13 cellular contexts compared by ENCODE assay signal in genomic region chr19:29529646-29530548, GRCh38. TPM values are rescaled to one million over a fixed set of nuclear protein-coding genes. Genes with fewer than 3 reads are reported as not detected.
DNase-seq lines count a peak whose midpoint lies in the region; TF ChIP-seq lines count a peak whose summit lies in the region.
"Had no signal": no experiment of that assay in that cellular context is flagged by ENCODE, and none has a peak within 500 bp of the region (broad histone marks: within the 10 kb centered on the region; RNA-seq: fewer than 3 reads in every experiment).

No MANE protein-coding gene starts in this region.

- H3K9me3 ChIP-seq in Peyer's patch, result peaks cover 0 to 5% (median 0%) of the 10 kb centered on the region in 4 donors
- no peaks in the 10 kb centered on the region for H3K9me3 ChIP-seq in uterus
- H3K9me3 ChIP-seq: heart left ventricle had no signal

- TF ChIP-seq CTCF in Peyer's patch (IDR thresholded peaks at IDR 0.05), result no peak
- TF ChIP-seq CTCF in glutamatergic neuron (IDR thresholded peaks at IDR 0.05; ENCODE audit: partially characterized antibody, unreplicated experiment), result no peak
- no peak for TF ChIP-seq CTCF in progenitor cell of endocrine pancreas (IDR thresholded peaks at IDR 0.05; ENCODE audit: unreplicated experiment)
- no peak for TF ChIP-seq CTCF in uterus (IDR thresholded peaks at IDR 0.05)

- H3K27ac Mint-ChIP-seq in activated CD4-positive, alpha-beta T cell treated with anti-CD3 and anti-CD28 coated beads, Interleukin-2, amount 10 ng/mL, durations not matched to agents 24 days and 14 days, result peak overlapping the region; percentile 60
- peak overlapping the region; percentile 72 for H3K27ac Mint-ChIP-seq in glutamatergic neuron (ENCODE audit: unreplicated experiment)
- H3K27ac Mint-ChIP-seq in progenitor cell of endocrine pancreas, result no peak overlapping the region

- H3K4me3 Mint-ChIP-seq in activated CD4-positive, alpha-beta T cell treated with anti-CD3 and anti-CD28 coated beads, Interleukin-2, amount 10 ng/mL, durations not matched to agents 24 days and 14 days, result peak overlapping the region; percentile 72
- H3K4me3 Mint-ChIP-seq in glutamatergic neuron (ENCODE audit: unreplicated experiment), result peak overlapping the region; percentile 89
- peak overlapping the region; percentile 47 for H3K4me3 Mint-ChIP-seq in progenitor cell of endocrine pancreas (ENCODE audit: low read depth)

- DNase-seq in activated CD4-positive, alpha-beta T cell treated with anti-CD3 and anti-CD28 coated beads, Interleukin-2, amount 10 ng/mL, durations not matched to agents 24 days and 14 days, result no peak
- DNase-seq in activated CD4-positive, alpha-beta T cell treated with anti-CD3 and anti-CD28 coated beads, Interleukin-2, amount 50 U/mL, for 48 hours, result no peak
- peak in 2 of 3 donors; percentile 15 to 21 for DNase-seq in Peyer's patch
- peak; percentile 70 for DNase-seq in glutamatergic neuron
- no peak for DNase-seq in progenitor cell of endocrine pancreas (ENCODE audit: low spot score, unreplicated experiment)
- no peak for DNase-seq in HPDE6-E6E7 (ENCODE audit: extremely low spot score)
- DNase-seq in AML-193 (lab: John Stamatoyannopoulos, UW), result no peak
- no peak for DNase-seq in uterus
- DNase-seq: NCI-H2081 treated with DMSO at 0.1 percent for 48 hours had no signal

- peaks cover 60% of the 10 kb centered on the region for H3K27me3 Mint-ChIP-seq in activated CD4-positive, alpha-beta T cell treated with anti-CD3 and anti-CD28 coated beads, Interleukin-2, amount 10 ng/mL, durations not matched to agents 24 days and 14 days
- peaks cover 25% of the 10 kb centered on the region for H3K27me3 Mint-ChIP-seq in glutamatergic neuron (ENCODE audit: unreplicated experiment)
- H3K27me3 Mint-ChIP-seq in progenitor cell of endocrine pancreas, result peaks cover 77% of the 10 kb centered on the region

- H3K27me3 ChIP-seq in Peyer's patch (peaks cover 0 to 51% of the 10 kb centered on the region in 2 donors), uterus (peaks cover 3 to 22% of the 10 kb centered on the region in 2 donors)

- no peaks in the 10 kb centered on the region for H3K9me3 Mint-ChIP-seq in activated CD4-positive, alpha-beta T cell treated with anti-CD3 and anti-CD28 coated beads, Interleukin-2, amount 10 ng/mL, durations not matched to agents 24 days and 14 days
- H3K9me3 Mint-ChIP-seq in glutamatergic neuron (ENCODE audit: unreplicated experiment), result peaks cover 11% of the 10 kb centered on the region
- no peaks in the 10 kb centered on the region for H3K9me3 Mint-ChIP-seq in progenitor cell of endocrine pancreas (ENCODE audit: low read depth)

- TF ChIP-seq POLR2A in Peyer's patch (IDR thresholded peaks at IDR 0.05) (no peak), uterus (IDR thresholded peaks at IDR 0.05) (no peak)

- no peak overlapping the region for H3K27ac ChIP-seq in Peyer's patch
- H3K27ac ChIP-seq in uterus, result no peak overlapping the region
- H3K27ac ChIP-seq: heart left ventricle, tibial nerve had no signal

- peaks cover 20% of the 10 kb centered on the region for H3K4me1 Mint-ChIP-seq in activated CD4-positive, alpha-beta T cell treated with anti-CD3 and anti-CD28 coated beads, Interleukin-2, amount 10 ng/mL, durations not matched to agents 24 days and 14 days
- H3K4me1 Mint-ChIP-seq in glutamatergic neuron (ENCODE audit: low read depth, unreplicated experiment) (peaks cover 7% of the 10 kb centered on the region), progenitor cell of endocrine pancreas (ENCODE audit: low read depth) (peaks cover 14% of the 10 kb centered on the region)

- peaks cover 5% of the 10 kb centered on the region for H3K36me3 Mint-ChIP-seq in activated CD4-positive, alpha-beta T cell treated with anti-CD3 and anti-CD28 coated beads, Interleukin-2, amount 10 ng/mL, durations not matched to agents 24 days and 14 days (ENCODE audit: low read depth)
- peaks cover 5% of the 10 kb centered on the region for H3K36me3 Mint-ChIP-seq in glutamatergic neuron (ENCODE audit: unreplicated experiment)
- H3K36me3 Mint-ChIP-seq in progenitor cell of endocrine pancreas (ENCODE audit: insufficient read depth), result no peaks in the 10 kb centered on the region

- no peak overlapping the region for H3K4me3 ChIP-seq in Peyer's patch
- H3K4me3 ChIP-seq in uterus, result no peak overlapping the region
- H3K4me3 ChIP-seq: tibial nerve had no signal

- intact Hi-C loops in activated CD4-positive, alpha-beta T cell treated with anti-CD3 and anti-CD28 coated beads, Interleukin-2, amount 10 ng/mL, durations not matched to agents 24 days and 14 days (cut with micrococcal nuclease), result loop anchor here (2.0 to 10.0 kb wide), 4 partner anchors 55 to 803 kb away; no protein-coding TSS in a partner anchor
- intact Hi-C loops in uterus (cut with DNase I; ENCODE audit: low total_unique reads), result no loop called here

- H3K4me1 ChIP-seq in Peyer's patch, result peaks cover 0 to 52% (median 6%) of the 10 kb centered on the region in 4 donors
- H3K4me1 ChIP-seq in uterus, result peaks cover 0 to 37% of the 10 kb centered on the region in 2 donors

- no peaks in the 10 kb centered on the region for H3K36me3 ChIP-seq in Peyer's patch
- no peaks in the 10 kb centered on the region for H3K36me3 ChIP-seq in uterus
- H3K36me3 ChIP-seq: heart left ventricle, tibial nerve had no signal

RNA-seq across cellular contexts. Expression of gene VSTM2B, which starts 4.1 kb away (rescaled TPM):
- total RNA-seq in activated CD4-positive, alpha-beta T cell treated with anti-CD3 and anti-CD28 coated beads, Interleukin-2, amount 10 ng/mL, durations not matched to agents 24 days and 14 days, result not detected in 2 replicates
- total RNA-seq in Peyer's patch (not detected), glutamatergic neuron (ENCODE audit: unreplicated experiment) (16.6 TPM), progenitor cell of endocrine pancreas (not detected in 2 replicates), uterus (not detected)
- total RNA-seq: heart left ventricle, LHCN-M2, mammary epithelial cell, tibial nerve had no signal

Comparison
In these comparisons a context has a peak if more than half of its experiments do, and no peak if none do; other contexts are left out.
1. DNase-seq: peak in Peyer's patch (2 of 3) and glutamatergic neuron (single experiment); none in activated CD4-positive, alpha-beta T cell treated with anti-CD3 and anti-CD28 coated beads, Interleukin-2, amount 10 ng/mL, durations not matched to agents 24 days and 14 days (single experiment), activated CD4-positive, alpha-beta T cell treated with anti-CD3 and anti-CD28 coated beads, Interleukin-2, amount 50 U/mL, for 48 hours (0 of 2), progenitor cell of endocrine pancreas (single experiment), HPDE6-E6E7 (single experiment), AML-193 (0 of 2) and uterus (0 of 2).
2. RNA of gene VSTM2B, which starts 4.1 kb away (total RNA-seq): 16.6 TPM in glutamatergic neuron (single experiment); not detected in activated CD4-positive, alpha-beta T cell treated with anti-CD3 and anti-CD28 coated beads, Interleukin-2, amount 10 ng/mL, durations not matched to agents 24 days and 14 days, not detected in progenitor cell of endocrine pancreas, not detected in Peyer's patch and not detected in uterus; every median in the first group is over 10 times any median in the second.
3. Peak in every context shown above with its lines, with median percentiles within 50 percentile points of each other: H3K4me3 Mint-ChIP-seq.